9 cellular contexts compared by ENCODE assay signal in the genomic region with DNA sequence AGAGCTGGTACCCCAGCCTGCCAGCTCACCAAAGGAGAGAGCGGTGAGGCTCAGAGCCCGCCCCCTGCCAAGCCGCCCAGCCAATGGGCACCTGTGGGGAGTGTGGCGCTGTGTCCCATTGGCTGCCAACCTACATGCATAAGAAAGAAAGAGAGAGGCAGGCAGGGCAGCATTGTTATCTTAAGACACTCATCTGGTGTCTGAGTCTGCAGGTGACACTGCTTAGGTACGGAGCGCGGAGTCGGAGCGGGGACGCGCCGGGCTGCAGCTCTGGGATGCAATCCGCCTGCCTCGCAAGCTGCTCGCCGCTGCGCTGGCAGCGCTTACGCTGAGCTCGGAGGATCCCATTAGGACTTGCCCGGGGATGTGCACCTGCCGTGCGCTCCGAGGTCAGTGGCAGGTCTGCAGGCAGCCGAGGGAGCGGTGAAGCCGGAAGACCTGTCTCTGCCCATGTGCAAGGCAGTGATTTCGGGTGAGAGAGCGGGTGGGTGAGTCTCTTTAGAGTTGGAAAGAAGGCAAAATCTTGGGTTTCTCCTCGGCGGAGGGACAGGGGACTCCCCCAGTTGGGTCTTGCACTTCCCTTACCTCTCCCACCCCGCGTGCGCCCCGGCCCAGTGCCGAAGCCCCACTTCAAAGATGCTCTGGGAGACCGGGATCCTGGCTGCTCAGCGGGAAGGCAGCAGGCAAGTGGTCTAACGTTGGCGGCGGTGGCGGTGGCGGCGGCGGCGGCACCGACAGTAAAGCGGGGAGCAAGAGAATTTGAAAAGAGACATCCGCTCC. TPM values are rescaled to one million over a fixed set of nuclear protein-coding genes. Genes with fewer than 3 reads are reported as not detected.
DNase-seq lines count a peak whose midpoint lies in the region; ATAC-seq and TF ChIP-seq lines count a peak whose summit lies in the region.
"Had no signal": no experiment of that assay in that cellular context is flagged by ENCODE, and none has a peak within 500 bp of the region (broad histone marks: within the 10 kb centered on the region; RNA-seq: fewer than 3 reads in every experiment).

A gene with protein sequence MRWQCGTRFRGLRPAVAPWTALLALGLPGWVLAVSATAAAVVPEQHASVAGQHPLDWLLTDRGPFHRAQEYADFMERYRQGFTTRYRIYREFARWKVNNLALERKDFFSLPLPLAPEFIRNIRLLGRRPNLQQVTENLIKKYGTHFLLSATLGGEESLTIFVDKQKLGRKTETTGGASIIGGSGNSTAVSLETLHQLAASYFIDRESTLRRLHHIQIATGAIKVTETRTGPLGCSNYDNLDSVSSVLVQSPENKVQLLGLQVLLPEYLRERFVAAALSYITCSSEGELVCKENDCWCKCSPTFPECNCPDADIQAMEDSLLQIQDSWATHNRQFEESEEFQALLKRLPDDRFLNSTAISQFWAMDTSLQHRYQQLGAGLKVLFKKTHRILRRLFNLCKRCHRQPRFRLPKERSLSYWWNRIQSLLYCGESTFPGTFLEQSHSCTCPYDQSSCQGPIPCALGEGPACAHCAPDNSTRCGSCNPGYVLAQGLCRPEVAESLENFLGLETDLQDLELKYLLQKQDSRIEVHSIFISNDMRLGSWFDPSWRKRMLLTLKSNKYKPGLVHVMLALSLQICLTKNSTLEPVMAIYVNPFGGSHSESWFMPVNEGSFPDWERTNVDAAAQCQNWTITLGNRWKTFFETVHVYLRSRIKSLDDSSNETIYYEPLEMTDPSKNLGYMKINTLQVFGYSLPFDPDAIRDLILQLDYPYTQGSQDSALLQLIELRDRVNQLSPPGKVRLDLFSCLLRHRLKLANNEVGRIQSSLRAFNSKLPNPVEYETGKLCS (plus strand): TSS at position 203 of the 780 bp plus-strand sequence. CDS start 58,919 bp downstream, outside the sequence.

- H3K9me3 Mint-ChIP-seq in activated naive CD4-positive, alpha-beta T cell treated with anti-CD3 and anti-CD28 coated beads for 36 hours: no peaks in the 10 kb centered on the region
- peaks cover 0 to 2% of the 10 kb centered on the region in 2 donors for H3K9me3 Mint-ChIP-seq in stimulated activated naive B cell treated with anti-CD40 and anti-IgM and Interleukin-4, amounts not matched to agents 10 μg/mL and 1 μg/mL and 100 μg/mL, for 72 hours
- H3K9me3 Mint-ChIP-seq: stimulated activated naive CD8-positive, alpha-beta T cell treated with anti-CD3 and anti-CD28 coated beads, Interleukin-15, Interleukin-2, amounts not matched to agents 100 ng/mL and 50 ng/mL, for 24 hours had no signal

- peak; percentile 89 to 93 for ATAC-seq in stimulated activated naive B cell treated with anti-CD40 and anti-IgM and Interleukin-4, amounts not matched to agents 10 μg/mL and 1 μg/mL and 100 μg/mL, for 72 hours (replicated peaks)

- DNase-seq in activated naive CD4-positive, alpha-beta T cell treated with anti-CD3 and anti-CD28 coated beads for 36 hours: peak; percentile 5
- no peak for DNase-seq in activated naive CD4-positive, alpha-beta T cell treated with anti-CD3 and anti-CD28 coated beads, Interleukin-2, amount 50 U/mL, for 16 hours
- peak; percentile 88 for DNase-seq in NCI-H1092 (lab: John Stamatoyannopoulos, UW)
- no peak for DNase-seq in ascending aorta (ENCODE audit: low spot score in 2 of 2)
- peak; percentile 9 for DNase-seq in stimulated activated naive B cell treated with anti-CD40 and anti-IgM and Interleukin-4, amounts not matched to agents 10 μg/mL and 1 μg/mL and 100 μg/mL, for 72 hours
- no peak for DNase-seq in mesenteric fat pad (ENCODE audit: low spot score)
- DNase-seq in activated naive CD4-positive, alpha-beta T cell treated with Interleukin-2 at 50 U/mL for 16 hours: no peak

- intact Hi-C loops in activated naive CD4-positive, alpha-beta T cell treated with anti-CD3 and anti-CD28 coated beads for 36 hours (cut with micrococcal nuclease): no loop called here
- intact Hi-C loops in ascending aorta (cut with DNase I): no loop called here

- H3K36me3 Mint-ChIP-seq in activated naive CD4-positive, alpha-beta T cell treated with anti-CD3 and anti-CD28 coated beads for 36 hours (ENCODE audit: low read depth): no peaks in the 10 kb centered on the region
- H3K36me3 Mint-ChIP-seq in stimulated activated naive B cell treated with anti-CD40 and anti-IgM and Interleukin-4, amounts not matched to agents 10 μg/mL and 1 μg/mL and 100 μg/mL, for 72 hours: no peaks in the 10 kb centered on the region

- no peak within 1 kb of the TSS for H3K4me3 Mint-ChIP-seq in activated naive CD4-positive, alpha-beta T cell treated with anti-CD3 and anti-CD28 coated beads for 36 hours
- H3K4me3 Mint-ChIP-seq in stimulated activated naive B cell treated with anti-CD40 and anti-IgM and Interleukin-4, amounts not matched to agents 10 μg/mL and 1 μg/mL and 100 μg/mL, for 72 hours: no peak within 1 kb of the TSS
- H3K4me3 Mint-ChIP-seq: stimulated activated naive CD8-positive, alpha-beta T cell treated with anti-CD3 and anti-CD28 coated beads, Interleukin-15, Interleukin-2, amounts not matched to agents 100 ng/mL and 50 ng/mL, for 24 hours had no signal

- no peak within 1 kb of the TSS for H3K27ac ChIP-seq in ascending aorta

- H3K27me3 Mint-ChIP-seq in activated naive CD4-positive, alpha-beta T cell treated with anti-CD3 and anti-CD28 coated beads for 36 hours (ENCODE audit: low read depth): peaks cover 11% of the 10 kb centered on the region
- H3K27me3 Mint-ChIP-seq in stimulated activated naive B cell treated with anti-CD40 and anti-IgM and Interleukin-4, amounts not matched to agents 10 μg/mL and 1 μg/mL and 100 μg/mL, for 72 hours: peaks cover 6 to 12% of the 10 kb centered on the region in 2 donors

- no peak for TF ChIP-seq CTCF in ascending aorta (IDR thresholded peaks at IDR 0.05)

- H3K27ac Mint-ChIP-seq in activated naive CD4-positive, alpha-beta T cell treated with anti-CD3 and anti-CD28 coated beads for 36 hours: no peak within 1 kb of the TSS
- no peak within 1 kb of the TSS for H3K27ac Mint-ChIP-seq in stimulated activated naive B cell treated with anti-CD40 and anti-IgM and Interleukin-4, amounts not matched to agents 10 μg/mL and 1 μg/mL and 100 μg/mL, for 72 hours
- H3K27ac Mint-ChIP-seq: stimulated activated naive CD8-positive, alpha-beta T cell treated with anti-CD3 and anti-CD28 coated beads, Interleukin-15, Interleukin-2, amounts not matched to agents 100 ng/mL and 50 ng/mL, for 24 hours had no signal

- no peaks in the 10 kb centered on the region for H3K27me3 ChIP-seq in ascending aorta

- CTCF ChIA-PET in activated naive CD4-positive, alpha-beta T cell treated with anti-CD3 and anti-CD28 coated beads for 36 hours (lab: Charles Lee): no interaction called here

- no peaks in the 10 kb centered on the region for H3K36me3 ChIP-seq in ascending aorta

- H3K4me3 ChIP-seq in ascending aorta (peak within 1 kb of the TSS; percentile 55 to 58), iPS-18c (ENCODE audit: insufficient read depth, low read depth, low read length) (peak within 1 kb of the TSS; percentile 70)

- no peaks in the 10 kb centered on the region for H3K9me3 ChIP-seq in ascending aorta
- H3K9me3 ChIP-seq in iPS-18c (ENCODE audit: control insufficient read depth, insufficient read depth, low read length): no peaks in the 10 kb centered on the region

- peaks cover 0 to 6% of the 10 kb centered on the region in 2 donors for H3K4me1 ChIP-seq in ascending aorta

- no peaks in the 10 kb centered on the region for H3K4me1 Mint-ChIP-seq in activated naive CD4-positive, alpha-beta T cell treated with anti-CD3 and anti-CD28 coated beads for 36 hours (ENCODE audit: low read depth)
- H3K4me1 Mint-ChIP-seq in stimulated activated naive B cell treated with anti-CD40 and anti-IgM and Interleukin-4, amounts not matched to agents 10 μg/mL and 1 μg/mL and 100 μg/mL, for 72 hours: peaks cover 0 to 2% of the 10 kb centered on the region in 2 donors

RNA-seq across cellular contexts. Expression of the gene that starts here (rescaled TPM):
- not detected for total RNA-seq in activated naive CD4-positive, alpha-beta T cell treated with anti-CD3 and anti-CD28 coated beads for 36 hours
- 0.11 TPM for total RNA-seq in ascending aorta
- not detected for total RNA-seq in mesenteric fat pad

Comparison
In these comparisons a context has a peak if more than half of its experiments do, and no peak if none do; other contexts are left out.
1. Peak in DNase-seq in activated naive CD4-positive, alpha-beta T cell treated with anti-CD3 and anti-CD28 coated beads for 36 hours; RNA of the gene not detected or under 1 TPM.
2. DNase-seq: peak in NCI-H1092 (single experiment) and stimulated activated naive B cell treated with anti-CD40 and anti-IgM and Interleukin-4, amounts not matched to agents 10 μg/mL and 1 μg/mL and 100 μg/mL, for 72 hours (single experiment); none in activated naive CD4-positive, alpha-beta T cell treated with anti-CD3 and anti-CD28 coated beads, Interleukin-2, amount 50 U/mL, for 16 hours (single experiment), ascending aorta (0 of 2), mesenteric fat pad (single experiment) and activated naive CD4-positive, alpha-beta T cell treated with Interleukin-2 at 50 U/mL for 16 hours (single experiment).